ENCODE assay signal across 24 cellular contexts in the genomic region with DNA sequence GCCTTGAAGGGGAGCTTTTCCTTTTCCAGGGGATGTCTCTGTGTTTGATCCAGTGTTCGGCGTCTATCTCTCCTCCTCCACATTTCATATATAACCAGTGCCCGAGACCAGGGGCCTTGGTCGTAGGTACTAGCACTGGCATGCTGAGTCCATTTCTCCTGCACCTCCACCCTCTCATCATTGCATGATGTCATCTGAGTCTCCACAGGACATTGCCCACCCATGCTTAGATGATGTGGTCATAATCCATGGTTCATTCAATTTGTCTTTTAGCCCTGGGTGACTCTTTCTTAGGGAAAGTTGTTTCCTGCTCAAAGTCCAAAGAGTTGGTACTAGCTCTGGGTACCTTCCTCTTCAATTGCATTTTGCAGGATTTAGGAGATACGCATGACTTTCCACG.
DNase-seq lines count a peak whose midpoint lies in the region; ATAC-seq, FAIRE-seq and TF ChIP-seq lines count a peak whose summit lies in the region.
"Had no signal": no experiment of that assay in that cellular context is flagged by ENCODE, and none has a peak within 500 bp of the region (broad histone marks: within the 10 kb centered on the region; RNA-seq: fewer than 3 reads in every experiment).

No MANE protein-coding gene starts in this region.

- H3K79me2 ChIP-seq in HepG2 (ENCODE audit: insufficient read depth, low read length) = no peaks in the 10 kb centered on the region

- CTCF ChIA-PET in HepG2 (lab: Yijun Ruan, JAX; ENCODE audit: low intra/inter-chr PET ratio, low total read pairs) = no interaction called here

- ATAC-seq in HepG2 (no peak), right lobe of liver (no peak), sciatic nerve (no peak), HG03442 (IDR thresholded peaks at IDR 0.05; ENCODE audit: unreplicated experiment) (no peak), HG02840 (IDR thresholded peaks at IDR 0.05; ENCODE audit: low FRiP score, unreplicated experiment) (no peak)

- DNase-seq in HepG2 (ENCODE audit: low spot score) = no peak
- DNase-seq in right lobe of liver = no peak
- peak; percentile 7 for DNase-seq in kidney tubule cell (ENCODE audit: low spot score)
- peak; percentile 8 for DNase-seq in sciatic nerve (ENCODE audit: low spot score)
- peak; percentile 13 to 21 for DNase-seq in suprapubic skin (ENCODE audit: low spot score in 2 of 2)
- DNase-seq in DMS114 treated with DMSO at 0.1 percent for 48 hours (lab: John Stamatoyannopoulos, UW; ENCODE audit: unreplicated experiment) = no peak
- DNase-seq: 8988T; ACHN; BE2C; C1 segment of cervical spinal cord; CD4-positive, alpha-beta memory T cell; CD4-positive, CD25-positive, alpha-beta regulatory T cell; CD8-positive, alpha-beta memory T cell; COR-L47; DMS 273 treated with DMSO at 0.1 percent for 48 hours; DMS79 treated with DMSO at 0.1 percent for 48 hours; GF-D8 had no signal

- no peak overlapping the region for H3K27ac ChIP-seq in HepG2 (ENCODE audit: extremely low read length, insufficient read depth, low read length)
- H3K27ac ChIP-seq in right lobe of liver = no peak overlapping the region
- no peak overlapping the region for H3K27ac ChIP-seq in suprapubic skin
- H3K27ac ChIP-seq: BLaER1 had no signal

- no peak for FAIRE-seq in HepG2 (lab: Jason Lieb, UNC)
- FAIRE-seq: A204.1, G401.6, GM12891, GM19239 had no signal

- TF ChIP-seq RAD21 in HepG2 (CRISPR knock-in tag; IDR thresholded peaks at IDR 0.05) = no peak

- BruUV-seq in HepG2 (replicated peaks; lab: Mats Ljungman, UMichigan) = no TSS peak

- intact Hi-C loops in HepG2 (cut with micrococcal nuclease; ENCODE audit: unreplicated experiment) (no loop called here), right lobe of liver (cut with DNase I) (no loop called here), sciatic nerve (cut with DNase I) (no loop called here)

- no peak for TF ChIP-seq CTCF in HepG2 (CRISPR knock-in tag; IDR thresholded peaks at IDR 0.05)
- TF ChIP-seq CTCF in right lobe of liver (IDR thresholded peaks at IDR 0.05) = no peak
- no peak for TF ChIP-seq CTCF in suprapubic skin (IDR thresholded peaks at IDR 0.05)

- H3K4me2 ChIP-seq in HepG2 (ENCODE audit: low read depth, low read length) = no peak overlapping the region
- H3K4me2 ChIP-seq: BLaER1 had no signal

- H2AFZ ChIP-seq in HepG2 (ENCODE audit: low read length) = no peak overlapping the region

- H3K4me3 ChIP-seq in HepG2 (replicated peaks in 1 of 3; ENCODE audit: insufficient read depth in 1 of 3, low read depth in 2 of 3, low read length in 3 of 3) (no peak overlapping the region), right lobe of liver (no peak overlapping the region), suprapubic skin (no peak overlapping the region)
- H3K4me3 ChIP-seq: BLaER1 had no signal

- POLR2A ChIA-PET in HepG2 (lab: Yijun Ruan, JAX) = no interaction called here

- no peaks in the 10 kb centered on the region for H3K4me1 ChIP-seq in HepG2 (ENCODE audit: insufficient read depth, low read length)
- no peaks in the 10 kb centered on the region for H3K4me1 ChIP-seq in right lobe of liver
- peaks cover 32% of the 10 kb centered on the region for H3K4me1 ChIP-seq in suprapubic skin
- H3K4me1 ChIP-seq: BE2C had no signal

- H3K9me3 ChIP-seq in HepG2 (ENCODE audit: low read length) = no peaks in the 10 kb centered on the region
- no peaks in the 10 kb centered on the region for H3K9me3 ChIP-seq in right lobe of liver
- no peaks in the 10 kb centered on the region for H3K9me3 ChIP-seq in suprapubic skin
- H3K9me3 ChIP-seq: BE2C, BLaER1 had no signal

- TF ChIP-seq POLR2A in HepG2 (IDR thresholded peaks at IDR 0.05; ENCODE audit: insufficient read depth in 1 of 2, low read depth in 2 of 2, low read length in 2 of 2) = no peak
- no peak for TF ChIP-seq POLR2A in right lobe of liver (IDR thresholded peaks at IDR 0.05)
- TF ChIP-seq POLR2A in suprapubic skin (IDR thresholded peaks at IDR 0.05) = no peak

- TF ChIP-seq EP300 in HepG2 (IDR thresholded peaks at IDR 0.05; ENCODE audit: low read depth in 2 of 2, low read length in 2 of 2) = no peak
- TF ChIP-seq EP300 in HepG2 (CRISPR knock-in tag; IDR thresholded peaks at IDR 0.05; ENCODE audit: borderline replicate concordance) = no peak
- TF ChIP-seq EP300 in suprapubic skin (IDR thresholded peaks at IDR 0.05) = no peak

- no peak overlapping the region for H3K9ac ChIP-seq in HepG2 (ENCODE audit: insufficient read depth, low read depth, low read length)
- H3K9ac ChIP-seq: BLaER1 had no signal

- H3K27me3 ChIP-seq in HepG2 (ENCODE audit: control insufficient read depth in 1 of 2, insufficient read depth in 2 of 2, low read length in 2 of 2) = no peaks in the 10 kb centered on the region; a peak in 1 of 5 replicates
- H3K27me3 ChIP-seq in right lobe of liver = no peaks in the 10 kb centered on the region
- no peaks in the 10 kb centered on the region for H3K27me3 ChIP-seq in suprapubic skin
- H3K27me3 ChIP-seq: BE2C, BLaER1 had no signal

- H3K36me3 ChIP-seq in HepG2 (replicated peaks in 1 of 2; ENCODE audit: control insufficient read depth in 1 of 2, insufficient read depth in 2 of 2, low read length in 2 of 2) = no peaks in the 10 kb centered on the region
- no peaks in the 10 kb centered on the region for H3K36me3 ChIP-seq in right lobe of liver
- no peaks in the 10 kb centered on the region for H3K36me3 ChIP-seq in suprapubic skin
- H3K36me3 ChIP-seq: BE2C, BLaER1 had no signal

- WGBS in HepG2 (ENCODE audit: low lambda C conversion rate) = 37% methylated on average over 6 of the region's 6 CpGs
- 67% methylated on average over 6 of the region's 6 CpGs for WGBS in right lobe of liver (ENCODE audit: insufficient coverage, low coverage, low lambda C conversion rate, missing lambda C conversion rate)
- 95% methylated on average over 6 of the region's 6 CpGs for WGBS in suprapubic skin

- no peaks in the 10 kb centered on the region for H4K20me1 ChIP-seq in HepG2 (ENCODE audit: insufficient read depth, low read length)
- H4K20me1 ChIP-seq: BLaER1 had no signal

- in situ Hi-C loops in HepG2 (cut with HindIII; ENCODE audit: extremely low pct_ligation_motif_present, low pct_unique_long_range_greater_than_20kb) = no loop called here

TF ChIP-seq in HepG2, 621 proteins besides CTCF, POLR2A, EP300 and RAD21:
- TF ChIP-seq ATF7 (IDR thresholded peaks at IDR 0.05) = peak; percentile 74
- no peak for TF ChIP-seq ATF7 (CRISPR knock-in tag; IDR thresholded peaks at IDR 0.05)
- no peak for TF ChIP-seq CEBPG (CRISPR knock-in tag; IDR thresholded peaks at IDR 0.05)

Comparison
In these comparisons a context has a peak if more than half of its experiments do, and no peak if none do; other contexts are left out.
1. DNase-seq: peak in kidney tubule cell (single experiment), sciatic nerve (single experiment) and suprapubic skin (2 of 2); none in HepG2 (single experiment), right lobe of liver (0 of 3) and DMS114 treated with DMSO at 0.1 percent for 48 hours (single experiment).